In genomic region chr11:27509953-27510352, GRCh38 we compare ENCODE assay signal across 31 cellular contexts.
"Had no signal": no experiment of that assay in that cellular context is flagged by ENCODE, and none has a peak within 500 bp of the region (broad histone marks: within the 10 kb centered on the region; RNA-seq: fewer than 3 reads in every experiment).

No MANE protein-coding gene starts in this region.

- H2AFZ ChIP-seq: hepatocyte had no signal

- H3K27me3 Mint-ChIP-seq: activated T-cell treated with anti-CD3 and anti-CD28 coated beads, Interleukin-2, amount 50 U/mL, for 24 hours; activated T-helper 17 cell treated with anti-CD3 and anti-CD28 coated beads, Interleukin-2, amount 50 U/mL, for 72 hours; naive B cell; progenitor cell of endocrine pancreas; stimulated activated naive CD8-positive, alpha-beta T cell treated with anti-CD3 and anti-CD28 coated beads, Interleukin-15, Interleukin-2, amounts not matched to agents 100 ng/mL and 50 ng/mL, for 24 hours had no signal

- H3K36me3 ChIP-seq: gastroesophageal sphincter, neutrophil, ovary, thoracic aorta, uterus had no signal

- H3K9me3 Mint-ChIP-seq: activated T-helper 17 cell treated with anti-CD3 and anti-CD28 coated beads, Interleukin-2, amount 50 U/mL, for 72 hours; mesothelial cell of epicardium; stimulated activated effector memory CD8-positive, alpha-beta T cell treated with anti-CD3 and anti-CD28 coated beads, Interleukin-12 subunit alpha, Interleukin-12 subunit beta, amount 100 ng/mL, for 72 hours had no signal

- ATAC-seq: activated CD4-positive, CD25-positive, alpha-beta regulatory T cell treated with anti-CD3 and anti-CD28 coated beads, Interleukin-2, amount 50 U/mL, for 24 hours; activated T-helper 17 cell treated with anti-CD3 and anti-CD28 coated beads, Interleukin-2, amount 50 U/mL, for 72 hours; gastroesophageal sphincter; left cardiac atrium; left ventricle myocardium superior; stimulated activated effector memory CD8-positive, alpha-beta T cell treated with anti-CD3 and anti-CD28 coated beads, Interleukin-12 subunit alpha, Interleukin-12 subunit beta, amount 100 ng/mL, for 72 hours had no signal

- H3K36me3 Mint-ChIP-seq: mesothelial cell of epicardium had no signal

- H3K9me3 ChIP-seq: gastroesophageal sphincter, neutrophil, ovary, thoracic aorta, uterus had no signal

- H3K4me3 ChIP-seq: gastroesophageal sphincter, hepatocyte, ovary, skin epidermis, thoracic aorta, uterus had no signal

- H3K27me3 ChIP-seq: gastroesophageal sphincter, hepatocyte, neutrophil, ovary, uterus had no signal

- H3K27ac ChIP-seq: gastroesophageal sphincter, hepatocyte, neutrophil, ovary, skin epidermis, thoracic aorta, uterus, WERI-Rb-1 had no signal

- DNase-seq: activated CD4-positive, alpha-beta T cell treated with anti-CD3 and anti-CD28 coated beads for 48 hours; activated CD4-positive, alpha-beta T cell treated with anti-CD3 and anti-CD28 coated beads, Interleukin-2, amount 50 U/mL, for 48 hours; activated CD8-positive, alpha-beta memory T cell treated with anti-CD3 and anti-CD28 coated beads for 24 hours; activated CD8-positive, alpha-beta memory T cell treated with anti-CD3 and anti-CD28 coated beads, Interleukin-2, amount 50 U/mL, for 48 hours; activated gamma-delta T cell treated with Interleukin-2 at 50 U/mL for 16 hours; activated naive CD4-positive, alpha-beta T cell treated with anti-CD3 and anti-CD28 coated beads, Interleukin-2, amount 50 U/mL, for 16 hours; activated T-cell treated with anti-CD3 and anti-CD28 coated beads, Interleukin-2, amount 50 U/mL, for 24 hours; amniotic stem cell; caudate nucleus; islet precursor cell; left cardiac atrium; left ventricle myocardium superior; naive B cell; nephron progenitor cell; ovary; stimulated activated CD4-positive, alpha-beta T cell treated with anti-CD3 and anti-CD28 coated beads, Interleukin-12 subunit alpha, Interleukin-12 subunit beta, amount 100 ng/mL, for 4 hours; stimulated activated CD4-positive, alpha-beta T cell treated with anti-CD3 and anti-CD28 coated beads, Interleukin-4, amount 100 ng/mL, for 24 hours; trophoblast cell; WERI-Rb-1 had no signal

- H3K4me3 Mint-ChIP-seq: activated T-cell treated with anti-CD3 and anti-CD28 coated beads, Interleukin-2, amount 50 U/mL, for 24 hours; activated T-helper 17 cell treated with anti-CD3 and anti-CD28 coated beads, Interleukin-2, amount 50 U/mL, for 72 hours; mesothelial cell of epicardium; nephron progenitor cell; stimulated activated effector memory CD8-positive, alpha-beta T cell treated with anti-CD3 and anti-CD28 coated beads, Interleukin-12 subunit alpha, Interleukin-12 subunit beta, amount 100 ng/mL, for 72 hours; stimulated activated naive CD8-positive, alpha-beta T cell treated with anti-CD3 and anti-CD28 coated beads, Interleukin-15, Interleukin-2, amounts not matched to agents 100 ng/mL and 50 ng/mL, for 24 hours had no signal

- H3K27ac Mint-ChIP-seq: activated T-cell treated with anti-CD3 and anti-CD28 coated beads, Interleukin-2, amount 50 U/mL, for 24 hours; activated T-helper 17 cell treated with anti-CD3 and anti-CD28 coated beads, Interleukin-2, amount 50 U/mL, for 72 hours; mesothelial cell of epicardium; nephron progenitor cell; progenitor cell of endocrine pancreas; stimulated activated effector memory CD8-positive, alpha-beta T cell treated with anti-CD3 and anti-CD28 coated beads, Interleukin-12 subunit alpha, Interleukin-12 subunit beta, amount 100 ng/mL, for 72 hours; stimulated activated naive CD8-positive, alpha-beta T cell treated with anti-CD3 and anti-CD28 coated beads, Interleukin-15, Interleukin-2, amounts not matched to agents 100 ng/mL and 50 ng/mL, for 24 hours had no signal

- H3K4me2 ChIP-seq: hepatocyte had no signal
